16 cellular contexts compared by ENCODE assay signal in genomic region chr3:194208701-194209100, GRCh38.
DNase-seq lines count a peak whose midpoint lies in the region; ATAC-seq lines count a peak whose summit lies in the region.
"Had no signal": no experiment of that assay in that cellular context is flagged by ENCODE, and none has a peak within 500 bp of the region (broad histone marks: within the 10 kb centered on the region; RNA-seq: fewer than 3 reads in every experiment).

No MANE protein-coding gene starts in this region.

- no peak overlapping the region for H4K8ac ChIP-seq in neuronal stem cell (ENCODE audit: low read depth, low read length)

- no peak overlapping the region for H3K4ac ChIP-seq in neuronal stem cell (ENCODE audit: low read length)

- no peaks in the 10 kb centered on the region for H3K9me3 ChIP-seq in neuronal stem cell (replicated peaks in 1 of 2; ENCODE audit: control insufficient read depth in 2 of 2, insufficient read depth in 1 of 2, low read depth in 1 of 2, low read length in 2 of 2)
- H3K9me3 ChIP-seq: Caco-2 had no signal

- no peak overlapping the region for H3K9ac ChIP-seq in neuronal stem cell (ENCODE audit: low read depth, low read length, poor library complexity)
- H3K9ac ChIP-seq: BLaER1 had no signal

- H3K27ac ChIP-seq in neuronal stem cell (replicated peaks; ENCODE audit: low read length): no peak overlapping the region
- H3K27ac ChIP-seq: BLaER1 had no signal

- no peak overlapping the region for H2AK5ac ChIP-seq in neuronal stem cell (ENCODE audit: low read depth, low read length)

- H3K18ac ChIP-seq in neuronal stem cell (ENCODE audit: low read length): peak overlapping the region; percentile 33

- no peak overlapping the region for H4K91ac ChIP-seq in neuronal stem cell (ENCODE audit: low read depth, low read length, poor library complexity)

- H3K14ac ChIP-seq in neuronal stem cell (ENCODE audit: low read length): no peak overlapping the region

- peak; percentile 20 to 79 (median 57) for DNase-seq in NCI-H1417 (lab: John Stamatoyannopoulos, UW)
- no peak for DNase-seq in NCI-H1417 treated with DMSO at 0.1 percent for 48 hours (lab: John Stamatoyannopoulos, UW)
- DNase-seq in NCI-H187 (lab: John Stamatoyannopoulos, UW): peak; percentile 71 to 78
- no peak for DNase-seq in neuronal stem cell (ENCODE audit: low spot score)
- DNase-seq: 8988T; AML-193; Caco-2; CD8-positive, alpha-beta memory T cell; EL; H9; KG1 had no signal

- H2BK15ac ChIP-seq in neuronal stem cell (ENCODE audit: low read length): no peak overlapping the region

- no peak overlapping the region for H2BK120ac ChIP-seq in neuronal stem cell (ENCODE audit: low read depth, low read length)

- WGBS in neuronal stem cell (ENCODE audit: extremely low coverage in 2 of 2, insufficient read length in 2 of 2, insufficient replicate concordance in 1 of 2), 2 donors: no CpG with 5 or more reads among the region's 3 CpGs

- ATAC-seq in GM21737 (IDR thresholded peaks at IDR 0.05; ENCODE audit: unreplicated experiment) (no peak), HG02798 (IDR thresholded peaks at IDR 0.05; ENCODE audit: poor library complexity, unreplicated experiment) (no peak), GM21360 (IDR thresholded peaks at IDR 0.05; ENCODE audit: unreplicated experiment) (no peak)
- ATAC-seq: GM23338 had no signal

- no peak overlapping the region for H3K4me3 ChIP-seq in neuronal stem cell (ENCODE audit: low read length in 2 of 2)
- H3K4me3 ChIP-seq: BLaER1, GM23338 had no signal

- no peak overlapping the region for H2BK5ac ChIP-seq in neuronal stem cell (ENCODE audit: low read length)

- no peaks in the 10 kb centered on the region for H3K36me3 ChIP-seq in neuronal stem cell (replicated peaks in 1 of 2; ENCODE audit: control insufficient read depth in 2 of 2, insufficient read depth in 2 of 2, low read length in 2 of 2)
- H3K36me3 ChIP-seq: BLaER1 had no signal

- no peak overlapping the region for H2BK12ac ChIP-seq in neuronal stem cell (ENCODE audit: low read length)

- H2AFZ ChIP-seq in neuronal stem cell (ENCODE audit: low read length): no peak overlapping the region
- H2AFZ ChIP-seq: GM23338 had no signal

- H3K23ac ChIP-seq in neuronal stem cell (ENCODE audit: low read depth, low read length, poor library complexity): no peak overlapping the region

- peaks cover 0 to 19% (median 3%) of the 10 kb centered on the region in 3 experiments for H3K27me3 ChIP-seq in neuronal stem cell (ENCODE audit: control insufficient read depth in 3 of 3, insufficient read depth in 3 of 3, low read depth in 1 of 3, low read length in 3 of 3)

- H3K4me2 ChIP-seq in neuronal stem cell (ENCODE audit: insufficient read depth, low read length, poor library complexity, severe bottlenecking): no peak overlapping the region
- H3K4me2 ChIP-seq: BLaER1, GM23338 had no signal

- H3K79me1 ChIP-seq in neuronal stem cell (ENCODE audit: low read depth, low read length): no peaks in the 10 kb centered on the region

- H3K4me1 ChIP-seq in neuronal stem cell (ENCODE audit: control insufficient read depth in 2 of 2, insufficient read depth in 1 of 2, low read depth in 1 of 2, low read length in 2 of 2): peaks cover 20 to 42% of the 10 kb centered on the region in 2 donors

Comparison
In these comparisons a context has a peak if more than half of its experiments do, and no peak if none do; other contexts are left out.
1. DNase-seq: peak in NCI-H1417 (3 of 3) and NCI-H187 (2 of 2); none in NCI-H1417 treated with DMSO at 0.1 percent for 48 hours (single experiment) and neuronal stem cell (single experiment).